In the genomic region with DNA sequence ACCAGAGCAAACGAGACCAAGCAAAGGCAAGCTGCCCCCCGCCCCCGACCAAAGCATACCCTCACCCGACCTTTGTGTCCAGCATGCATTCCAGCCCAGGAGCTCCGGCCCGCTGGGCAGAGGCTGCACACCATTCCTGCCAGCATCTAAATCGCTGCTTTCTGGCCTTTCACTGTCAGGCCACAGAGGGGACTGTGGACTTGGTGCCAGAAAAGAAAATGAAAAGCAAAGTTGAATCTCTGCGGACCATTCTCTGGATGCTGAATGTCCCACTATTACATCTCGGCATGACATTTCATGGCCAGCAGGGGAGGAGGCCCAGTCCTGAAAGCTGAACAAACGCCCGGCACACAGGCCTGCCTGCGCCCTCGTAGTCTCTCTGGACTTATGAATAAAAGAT, we compare ENCODE assay signal across 14 cellular contexts. TPM values are rescaled to one million over a fixed set of nuclear protein-coding genes. Genes with fewer than 3 reads are reported as not detected.
DNase-seq lines count a peak whose midpoint lies in the region; ATAC-seq and TF ChIP-seq lines count a peak whose summit lies in the region.
"Had no signal": no experiment of that assay in that cellular context is flagged by ENCODE, and none has a peak within 500 bp of the region (broad histone marks: within the 10 kb centered on the region; RNA-seq: fewer than 3 reads in every experiment).

No MANE protein-coding gene starts in this region.

- peak; percentile 47 for DNase-seq in glutamatergic neuron
- no peak for DNase-seq in type B pancreatic cell (ENCODE audit: extremely low spot score, unreplicated experiment)
- DNase-seq in NCI-H1436 treated with DMSO at 0.1 percent for 48 hours (lab: John Stamatoyannopoulos, UW) = no peak
- DNase-seq: activated CD4-positive, alpha-beta T cell treated with anti-CD3 and anti-CD28 coated beads, Interleukin-2, amount 50 U/mL, for 48 hours; Caco-2; cortex of kidney; KBM-7; NCI-H2081 treated with DMSO at 0.1 percent for 48 hours; T-cell had no signal

- peaks cover 64% of the 10 kb centered on the region for H3K79me2 ChIP-seq in neural cell (replicated peaks; ENCODE audit: insufficient read depth, low read length)

- peak in 1 of 2 experiments; percentile 47 for TF ChIP-seq CTCF in brain (conservative IDR thresholded peaks at IDR 0.05)
- no peak for TF ChIP-seq CTCF in glutamatergic neuron (IDR thresholded peaks at IDR 0.05; ENCODE audit: partially characterized antibody, unreplicated experiment)
- peak; percentile 19 for TF ChIP-seq CTCF in neural cell (IDR thresholded peaks at IDR 0.05; ENCODE audit: poor library complexity, severe bottlenecking)
- peak; percentile 74 for TF ChIP-seq CTCF in type B pancreatic cell (conservative IDR thresholded peaks at IDR 0.05)

- no peaks in the 10 kb centered on the region for H3K9me3 ChIP-seq in neural cell (ENCODE audit: low read length)
- H3K9me3 ChIP-seq: Caco-2 had no signal

- H3K27me3 ChIP-seq in neural cell (ENCODE audit: insufficient read depth, low read depth, low read length) = no peaks in the 10 kb centered on the region

- H3K27ac Mint-ChIP-seq in brain (peak overlapping the region; percentile 80 to 98 (median 95)), glutamatergic neuron (ENCODE audit: unreplicated experiment) (no peak overlapping the region), type B pancreatic cell (peak overlapping the region; percentile 57)
- H3K27ac Mint-ChIP-seq: stimulated activated effector memory CD8-positive, alpha-beta T cell treated with anti-CD3 and anti-CD28 coated beads, Interleukin-12 subunit alpha, Interleukin-12 subunit beta, amount 100 ng/mL, for 72 hours; T-cell had no signal

- no peak for ATAC-seq in HG02678 (IDR thresholded peaks at IDR 0.05; ENCODE audit: unreplicated experiment)
- ATAC-seq in GM18907 (IDR thresholded peaks at IDR 0.05; ENCODE audit: unreplicated experiment) = no peak
- ATAC-seq: stimulated activated effector memory CD8-positive, alpha-beta T cell treated with anti-CD3 and anti-CD28 coated beads, Interleukin-12 subunit alpha, Interleukin-12 subunit beta, amount 100 ng/mL, for 72 hours; T-cell had no signal

- H3K36me3 Mint-ChIP-seq in brain (peaks cover 23% of the 10 kb centered on the region), glutamatergic neuron (ENCODE audit: unreplicated experiment) (no peaks in the 10 kb centered on the region), type B pancreatic cell (peaks cover 5% of the 10 kb centered on the region)
- H3K36me3 Mint-ChIP-seq: stimulated activated effector memory CD8-positive, alpha-beta T cell treated with anti-CD3 and anti-CD28 coated beads, Interleukin-12 subunit alpha, Interleukin-12 subunit beta, amount 100 ng/mL, for 72 hours; T-cell had no signal

- no peaks in the 10 kb centered on the region for H3F3A ChIP-seq in neural cell (ENCODE audit: insufficient read depth, low read length, poor library complexity, severe bottlenecking)

- no peak overlapping the region for H3K27ac ChIP-seq in neural cell (ENCODE audit: low read length)

- H3K9me3 Mint-ChIP-seq in brain (no peaks in the 10 kb centered on the region), glutamatergic neuron (ENCODE audit: unreplicated experiment) (peaks cover 3% of the 10 kb centered on the region), type B pancreatic cell (no peaks in the 10 kb centered on the region)
- H3K9me3 Mint-ChIP-seq: stimulated activated effector memory CD8-positive, alpha-beta T cell treated with anti-CD3 and anti-CD28 coated beads, Interleukin-12 subunit alpha, Interleukin-12 subunit beta, amount 100 ng/mL, for 72 hours; T-cell had no signal

- no peak overlapping the region for H2AFZ ChIP-seq in neural cell (ENCODE audit: low read depth, low read length)

- peak overlapping the region; percentile 48 for H3K4me3 ChIP-seq in neural cell (ENCODE audit: low read length)

- H3K4me1 Mint-ChIP-seq in brain = peaks cover 82% of the 10 kb centered on the region
- H3K4me1 Mint-ChIP-seq in glutamatergic neuron (ENCODE audit: low read depth, unreplicated experiment) = peaks cover 17% of the 10 kb centered on the region
- peaks cover 69% of the 10 kb centered on the region for H3K4me1 Mint-ChIP-seq in type B pancreatic cell (ENCODE audit: unreplicated experiment)
- H3K4me1 Mint-ChIP-seq: stimulated activated effector memory CD8-positive, alpha-beta T cell treated with anti-CD3 and anti-CD28 coated beads, Interleukin-12 subunit alpha, Interleukin-12 subunit beta, amount 100 ng/mL, for 72 hours; T-cell had no signal

- H3K27me3 Mint-ChIP-seq in brain (peaks cover 2% of the 10 kb centered on the region), glutamatergic neuron (ENCODE audit: unreplicated experiment) (no peaks in the 10 kb centered on the region), type B pancreatic cell (no peaks in the 10 kb centered on the region)

- H3K9me2 ChIP-seq in neural cell (ENCODE audit: insufficient read depth, low read length) = no peaks in the 10 kb centered on the region

- H3K9ac ChIP-seq in neural cell (ENCODE audit: low read length) = no peak overlapping the region

- peak overlapping the region; percentile 68 to 80 (median 79) for H3K4me3 Mint-ChIP-seq in brain
- H3K4me3 Mint-ChIP-seq in glutamatergic neuron (ENCODE audit: unreplicated experiment) = peak overlapping the region; percentile 18
- peak overlapping the region; percentile 79 for H3K4me3 Mint-ChIP-seq in type B pancreatic cell
- H3K4me3 Mint-ChIP-seq: stimulated activated effector memory CD8-positive, alpha-beta T cell treated with anti-CD3 and anti-CD28 coated beads, Interleukin-12 subunit alpha, Interleukin-12 subunit beta, amount 100 ng/mL, for 72 hours; T-cell had no signal

- TF ChIP-seq RAD21 in neural cell (conservative IDR thresholded peaks at IDR 0.05) = no peak

- TF ChIP-seq EP300 in neural cell (conservative IDR thresholded peaks at IDR 0.05; ENCODE audit: poor library complexity, severe bottlenecking) = no peak

- no peaks in the 10 kb centered on the region for H4K20me1 ChIP-seq in neural cell (ENCODE audit: insufficient read depth)

- H3K36me3 ChIP-seq in neural cell (ENCODE audit: insufficient read depth, low read length) = no peaks in the 10 kb centered on the region

- H3K4me2 ChIP-seq in neural cell (ENCODE audit: low read length) = no peak overlapping the region

TF ChIP-seq in neural cell, 6 proteins besides CTCF, POLR2A, EP300 and RAD21:
- no peak for TF ChIP-seq POLR2AphosphoS5 (IDR thresholded peaks at IDR 0.05)
- no peak for TF ChIP-seq EZH2 (IDR thresholded peaks at IDR 0.05; ENCODE audit: borderline replicate concordance, insufficient read depth, low read length, poor library complexity, severe bottlenecking)
- TF ChIP-seq TAF1 (IDR thresholded peaks at IDR 0.05; ENCODE audit: low read depth) = no peak
- no peak for TF ChIP-seq SMC3 (conservative IDR thresholded peaks at IDR 0.05; ENCODE audit: poor library complexity)
- TF ChIP-seq, protein P1, sequence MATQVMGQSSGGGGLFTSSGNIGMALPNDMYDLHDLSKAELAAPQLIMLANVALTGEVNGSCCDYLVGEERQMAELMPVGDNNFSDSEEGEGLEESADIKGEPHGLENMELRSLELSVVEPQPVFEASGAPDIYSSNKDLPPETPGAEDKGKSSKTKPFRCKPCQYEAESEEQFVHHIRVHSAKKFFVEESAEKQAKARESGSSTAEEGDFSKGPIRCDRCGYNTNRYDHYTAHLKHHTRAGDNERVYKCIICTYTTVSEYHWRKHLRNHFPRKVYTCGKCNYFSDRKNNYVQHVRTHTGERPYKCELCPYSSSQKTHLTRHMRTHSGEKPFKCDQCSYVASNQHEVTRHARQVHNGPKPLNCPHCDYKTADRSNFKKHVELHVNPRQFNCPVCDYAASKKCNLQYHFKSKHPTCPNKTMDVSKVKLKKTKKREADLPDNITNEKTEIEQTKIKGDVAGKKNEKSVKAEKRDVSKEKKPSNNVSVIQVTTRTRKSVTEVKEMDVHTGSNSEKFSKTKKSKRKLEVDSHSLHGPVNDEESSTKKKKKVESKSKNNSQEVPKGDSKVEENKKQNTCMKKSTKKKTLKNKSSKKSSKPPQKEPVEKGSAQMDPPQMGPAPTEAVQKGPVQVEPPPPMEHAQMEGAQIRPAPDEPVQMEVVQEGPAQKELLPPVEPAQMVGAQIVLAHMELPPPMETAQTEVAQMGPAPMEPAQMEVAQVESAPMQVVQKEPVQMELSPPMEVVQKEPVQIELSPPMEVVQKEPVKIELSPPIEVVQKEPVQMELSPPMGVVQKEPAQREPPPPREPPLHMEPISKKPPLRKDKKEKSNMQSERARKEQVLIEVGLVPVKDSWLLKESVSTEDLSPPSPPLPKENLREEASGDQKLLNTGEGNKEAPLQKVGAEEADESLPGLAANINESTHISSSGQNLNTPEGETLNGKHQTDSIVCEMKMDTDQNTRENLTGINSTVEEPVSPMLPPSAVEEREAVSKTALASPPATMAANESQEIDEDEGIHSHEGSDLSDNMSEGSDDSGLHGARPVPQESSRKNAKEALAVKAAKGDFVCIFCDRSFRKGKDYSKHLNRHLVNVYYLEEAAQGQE (IDR thresholded peaks at IDR 0.05; ENCODE audit: borderline replicate concordance) = no peak
- TF ChIP-seq MXI1 (conservative IDR thresholded peaks at IDR 0.05; ENCODE audit: poor library complexity, severe bottlenecking) = no peak

RNA-seq across cellular contexts. Expression of gene IL17RD, which starts 13.0 kb away (rescaled TPM):
- polyA plus RNA-seq in brain (ENCODE audit: insufficient read depth, low read depth, low replicate concordance) = 6.1 TPM
- 31.1 TPM for total RNA-seq in glutamatergic neuron (ENCODE audit: unreplicated experiment)
- polyA plus RNA-seq in neural cell = 14.8 and 17.3 TPM in 2 replicates
- polyA minus RNA-seq in neural cell = 44.6 and 50.9 TPM in 2 replicates
- total RNA-seq in type B pancreatic cell (ENCODE audit: low replicate concordance) = 14.8 and 47.4 TPM in 2 replicates

RNA-seq across cellular contexts. Expression of gene HESX1, which starts 47.6 kb away (rescaled TPM):
- polyA plus RNA-seq in brain (ENCODE audit: insufficient read depth, low read depth, low replicate concordance) = 0.71 TPM
- not detected for total RNA-seq in glutamatergic neuron (ENCODE audit: unreplicated experiment)
- 1.3 and 4.8 TPM in 2 replicates for polyA plus RNA-seq in neural cell
- not detected in 2 replicates for polyA minus RNA-seq in neural cell
- total RNA-seq in type B pancreatic cell (ENCODE audit: low replicate concordance) = 0.40 and 1.7 TPM in 2 replicates

Comparison
In these comparisons a context has a peak if more than half of its experiments do, and no peak if none do; other contexts are left out.
1. H3K4me3 Mint-ChIP-seq: peak in every context shown above with its lines; median percentile 79 in brain; 79 in type B pancreatic cell; 18 in glutamatergic neuron.